ENCODE assay signal across 10 cellular contexts in the genomic region with DNA sequence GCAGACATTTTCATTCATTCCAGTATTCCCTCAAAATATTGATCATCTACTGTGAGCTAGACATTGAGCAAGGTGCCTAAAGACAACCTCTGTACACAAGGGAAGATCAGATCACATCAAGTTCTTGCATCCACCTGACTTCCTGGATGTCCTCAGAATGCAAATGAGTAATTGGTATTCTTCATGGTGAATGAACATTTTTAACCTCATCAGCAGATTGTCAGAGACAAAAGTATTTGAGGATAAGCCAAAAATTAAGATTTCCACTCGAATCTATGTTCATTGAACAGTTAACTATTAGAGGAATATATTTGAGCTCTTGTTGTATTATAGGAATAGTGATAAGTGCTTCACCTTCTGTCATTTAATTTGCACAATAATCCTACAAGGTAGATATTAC. TPM values are rescaled to one million over a fixed set of nuclear protein-coding genes. Genes with fewer than 3 reads are reported as not detected.
DNase-seq lines count a peak whose midpoint lies in the region; ATAC-seq, FAIRE-seq and TF ChIP-seq lines count a peak whose summit lies in the region.
"Had no signal": no experiment of that assay in that cellular context is flagged by ENCODE, and none has a peak within 500 bp of the region (broad histone marks: within the 10 kb centered on the region; RNA-seq: fewer than 3 reads in every experiment).

No MANE protein-coding gene starts in this region.

- H2AFZ ChIP-seq in DND-41 (ENCODE audit: low read depth, low read length) (no peak overlapping the region), neural cell (ENCODE audit: low read depth, low read length) (no peak overlapping the region)

- H4K20me1 ChIP-seq in DND-41 (ENCODE audit: insufficient read depth, low read length) (peaks cover 8% of the 10 kb centered on the region; the same call in 1 of the 2 replicates), neural cell (ENCODE audit: insufficient read depth) (no peaks in the 10 kb centered on the region)

- H3K4me3 ChIP-seq in DND-41 (ENCODE audit: low read depth in 1 of 2, low read length in 2 of 2) (peak overlapping the region; percentile 78 to 80; a peak in 3 of 4 replicates), coronary artery (peak overlapping the region; percentile 95), neural cell (ENCODE audit: low read length) (peak overlapping the region; percentile 82), small intestine (ENCODE audit: low read depth in 1 of 2, low read length in 2 of 2) (no peak overlapping the region), upper lobe of left lung (peak overlapping the region in 2 of 4 donors; percentile 61 to 78)

- ATAC-seq in DND-41 (ENCODE audit: insufficient read depth, low read depth) (no peak), GM21528 (IDR thresholded peaks at IDR 0.05; ENCODE audit: low FRiP score, unreplicated experiment) (no peak), upper lobe of left lung (ENCODE audit: low FRiP score in 2 of 2) (no peak)

- TF ChIP-seq EP300 in neural cell (conservative IDR thresholded peaks at IDR 0.05; ENCODE audit: poor library complexity, severe bottlenecking) (no peak), upper lobe of left lung (IDR thresholded peaks at IDR 0.05) (no peak)

- H3K36me3 ChIP-seq in DND-41 (ENCODE audit: insufficient read depth, low read length): peaks cover 49% of the 10 kb centered on the region
- peaks cover 9% of the 10 kb centered on the region for H3K36me3 ChIP-seq in neural cell (ENCODE audit: insufficient read depth, low read length)
- H3K36me3 ChIP-seq in small intestine (ENCODE audit: control insufficient read depth in 2 of 2, insufficient read depth in 2 of 2, low read length in 2 of 2): peaks cover 0 to 8% of the 10 kb centered on the region in 2 donors
- peaks cover 5 to 29% (median 15%) of the 10 kb centered on the region in 4 donors for H3K36me3 ChIP-seq in upper lobe of left lung

- 66 to 81% (median 66%) methylated on average over 1 of the region's 1 CpG for WGBS in small intestine, 3 donors
- WGBS in upper lobe of left lung, 2 donors: 79 to 90% methylated on average over 1 of the region's 1 CpG

- H3K27ac ChIP-seq in DND-41 (ENCODE audit: low read length) (peak overlapping the region; percentile 83), coronary artery (no peak overlapping the region), neural cell (ENCODE audit: low read length) (peak overlapping the region; percentile 97), small intestine (ENCODE audit: low read depth in 1 of 2, low read length in 1 of 2) (no peak overlapping the region), upper lobe of left lung (peak overlapping the region in 1 of 4 donors; percentile 89)

- H3K9ac ChIP-seq in DND-41 (ENCODE audit: low read depth, low read length): peak overlapping the region; percentile 85
- H3K9ac ChIP-seq in neural cell (ENCODE audit: low read length): peak overlapping the region; percentile 98

- H3F3A ChIP-seq in neural cell (ENCODE audit: insufficient read depth, low read length, poor library complexity, severe bottlenecking): no peaks in the 10 kb centered on the region

- H3K27me3 ChIP-seq in DND-41 (ENCODE audit: insufficient read depth, low read length, poor library complexity) (no peaks in the 10 kb centered on the region), neural cell (ENCODE audit: insufficient read depth, low read depth, low read length) (no peaks in the 10 kb centered on the region), small intestine (ENCODE audit: control insufficient read depth in 2 of 2, insufficient read depth in 2 of 2, low read length in 2 of 2) (no peaks in the 10 kb centered on the region), upper lobe of left lung (no peaks in the 10 kb centered on the region)

- TF ChIP-seq POLR2A in upper lobe of left lung (IDR thresholded peaks at IDR 0.05): no peak

- DNase-seq in DND-41 (no peak), NAMALWA (ENCODE audit: low spot score) (peak; percentile 28), coronary artery (ENCODE audit: low spot score) (no peak), NCI-H446 (lab: John Stamatoyannopoulos, UW) (no peak), small intestine (no peak), upper lobe of left lung (no peak)
- DNase-seq: central memory CD4-positive, alpha-beta T cell; SIG-M5 had no signal

- H3K4me1 ChIP-seq in DND-41 (ENCODE audit: insufficient read depth, low read length) (peaks cover 35% of the 10 kb centered on the region), small intestine (ENCODE audit: control insufficient read depth in 2 of 2, insufficient read depth in 1 of 2, low read depth in 1 of 2, low read length in 1 of 2) (no peaks in the 10 kb centered on the region), upper lobe of left lung (peaks cover 9 to 28% (median 13%) of the 10 kb centered on the region in 4 donors)

- no peaks in the 10 kb centered on the region for H3K9me2 ChIP-seq in neural cell (ENCODE audit: insufficient read depth, low read length)

- TF ChIP-seq RAD21 in neural cell (conservative IDR thresholded peaks at IDR 0.05): no peak

- H3K4me2 ChIP-seq in DND-41 (ENCODE audit: insufficient read depth, low read length): peak overlapping the region; percentile 87
- H3K4me2 ChIP-seq in neural cell (ENCODE audit: low read length): peak overlapping the region; percentile 99

- no peak for FAIRE-seq in small intestine (lab: Jason Lieb, UNC)

- TF ChIP-seq CTCF in DND-41 (IDR thresholded peaks at IDR 0.05; ENCODE audit: borderline replicate concordance, extremely low read depth, low read length, poor library complexity, severe bottlenecking) (no peak), coronary artery (IDR thresholded peaks at IDR 0.05) (no peak), neural cell (IDR thresholded peaks at IDR 0.05; ENCODE audit: poor library complexity, severe bottlenecking) (no peak), upper lobe of left lung (IDR thresholded peaks at IDR 0.05) (no peak)

- H3K79me2 ChIP-seq in DND-41 (ENCODE audit: insufficient read depth, low read length) (peaks cover 61% of the 10 kb centered on the region), neural cell (replicated peaks; ENCODE audit: insufficient read depth, low read length) (peaks cover 47% of the 10 kb centered on the region)

- H3K9me3 ChIP-seq in DND-41 (ENCODE audit: insufficient read depth, low read length, severe bottlenecking) (no peaks in the 10 kb centered on the region), neural cell (ENCODE audit: low read length) (no peaks in the 10 kb centered on the region), small intestine (ENCODE audit: control insufficient read depth, low read depth) (no peaks in the 10 kb centered on the region), upper lobe of left lung (no peaks in the 10 kb centered on the region)

TF ChIP-seq in neural cell, 6 proteins besides CTCF, POLR2A, EP300 and RAD21:
- no peak for TF ChIP-seq EZH2 (IDR thresholded peaks at IDR 0.05; ENCODE audit: borderline replicate concordance, insufficient read depth, low read length, poor library complexity, severe bottlenecking)
- no peak for TF ChIP-seq SMC3 (conservative IDR thresholded peaks at IDR 0.05; ENCODE audit: poor library complexity)
- TF ChIP-seq, protein P1, sequence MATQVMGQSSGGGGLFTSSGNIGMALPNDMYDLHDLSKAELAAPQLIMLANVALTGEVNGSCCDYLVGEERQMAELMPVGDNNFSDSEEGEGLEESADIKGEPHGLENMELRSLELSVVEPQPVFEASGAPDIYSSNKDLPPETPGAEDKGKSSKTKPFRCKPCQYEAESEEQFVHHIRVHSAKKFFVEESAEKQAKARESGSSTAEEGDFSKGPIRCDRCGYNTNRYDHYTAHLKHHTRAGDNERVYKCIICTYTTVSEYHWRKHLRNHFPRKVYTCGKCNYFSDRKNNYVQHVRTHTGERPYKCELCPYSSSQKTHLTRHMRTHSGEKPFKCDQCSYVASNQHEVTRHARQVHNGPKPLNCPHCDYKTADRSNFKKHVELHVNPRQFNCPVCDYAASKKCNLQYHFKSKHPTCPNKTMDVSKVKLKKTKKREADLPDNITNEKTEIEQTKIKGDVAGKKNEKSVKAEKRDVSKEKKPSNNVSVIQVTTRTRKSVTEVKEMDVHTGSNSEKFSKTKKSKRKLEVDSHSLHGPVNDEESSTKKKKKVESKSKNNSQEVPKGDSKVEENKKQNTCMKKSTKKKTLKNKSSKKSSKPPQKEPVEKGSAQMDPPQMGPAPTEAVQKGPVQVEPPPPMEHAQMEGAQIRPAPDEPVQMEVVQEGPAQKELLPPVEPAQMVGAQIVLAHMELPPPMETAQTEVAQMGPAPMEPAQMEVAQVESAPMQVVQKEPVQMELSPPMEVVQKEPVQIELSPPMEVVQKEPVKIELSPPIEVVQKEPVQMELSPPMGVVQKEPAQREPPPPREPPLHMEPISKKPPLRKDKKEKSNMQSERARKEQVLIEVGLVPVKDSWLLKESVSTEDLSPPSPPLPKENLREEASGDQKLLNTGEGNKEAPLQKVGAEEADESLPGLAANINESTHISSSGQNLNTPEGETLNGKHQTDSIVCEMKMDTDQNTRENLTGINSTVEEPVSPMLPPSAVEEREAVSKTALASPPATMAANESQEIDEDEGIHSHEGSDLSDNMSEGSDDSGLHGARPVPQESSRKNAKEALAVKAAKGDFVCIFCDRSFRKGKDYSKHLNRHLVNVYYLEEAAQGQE (IDR thresholded peaks at IDR 0.05; ENCODE audit: borderline replicate concordance): no peak
- TF ChIP-seq MXI1 (conservative IDR thresholded peaks at IDR 0.05; ENCODE audit: poor library complexity, severe bottlenecking): no peak
- no peak for TF ChIP-seq POLR2AphosphoS5 (IDR thresholded peaks at IDR 0.05)
- no peak for TF ChIP-seq TAF1 (IDR thresholded peaks at IDR 0.05; ENCODE audit: low read depth)

RNA-seq across cellular contexts. Expression of a gene that starts 1.3 kb away (rescaled TPM):
- 118 and 129 TPM in 2 replicates for polyA plus RNA-seq in neural cell
- 228 and 243 TPM in 2 replicates for polyA minus RNA-seq in neural cell
- 10 to 100 TPM in 1 of 3 donors, 1 to 10 TPM in 2; 5.4 to 10.6 (median 6.9) TPM for polyA plus RNA-seq in small intestine
- 10 to 100 TPM; 12.1 to 25.0 (median 17.4) TPM for total RNA-seq in upper lobe of left lung

Comparison
In these comparisons a context has a peak if more than half of its experiments do, and no peak if none do; other contexts are left out.
1. H3K27ac ChIP-seq: peak in DND-41 (single experiment) and neural cell (single experiment); none in coronary artery (0 of 2) and small intestine (0 of 2).
2. H3K4me3 ChIP-seq: peak in DND-41 (2 of 2), coronary artery (single experiment) and neural cell (single experiment); none in small intestine (0 of 2).
3. RNA of a gene that starts 1.3 kb away (polyA plus RNA-seq): 118 to 129 TPM in neural cell; 5.4 to 10.6 TPM in small intestine; every median in the first group is over 10 times any median in the second.